ENCODE assay signal across 27 cellular contexts in the genomic region with DNA sequence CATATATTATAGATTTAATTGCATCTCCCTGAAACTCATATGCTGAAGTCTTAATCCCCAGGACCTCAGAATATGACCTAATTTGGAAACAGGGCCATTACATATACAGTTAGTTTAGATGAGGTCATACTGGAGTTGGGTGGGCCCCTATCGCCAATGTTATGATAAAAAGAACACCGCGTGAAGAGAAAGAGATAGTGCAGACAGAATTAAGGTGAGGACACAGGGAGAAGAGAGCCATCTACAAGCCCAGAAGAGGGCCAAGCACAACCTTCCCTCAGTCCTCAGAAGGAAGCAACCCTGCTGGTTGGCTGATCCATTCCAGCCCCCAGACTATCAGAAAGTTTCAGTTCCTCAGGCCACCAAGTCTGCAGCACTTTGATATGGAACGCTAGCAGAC.
"Had no signal": no experiment of that assay in that cellular context is flagged by ENCODE, and none has a peak within 500 bp of the region (broad histone marks: within the 10 kb centered on the region; RNA-seq: fewer than 3 reads in every experiment).

No MANE protein-coding gene starts in this region.

- H3K4me3 ChIP-seq: body of pancreas, breast epithelium, SJCRH30, SK-N-MC had no signal

- H3K9me3 ChIP-seq: body of pancreas, breast epithelium, SJCRH30 had no signal

- H3K36me3 ChIP-seq: breast epithelium, SJCRH30 had no signal

- FAIRE-seq: astrocyte had no signal

- DNase-seq: activated B cell treated with CpG ODN at 0.5 μM for 24 hours; activated CD4-positive, alpha-beta T cell treated with anti-CD3 and anti-CD28 coated beads for 48 hours; activated CD4-positive, alpha-beta T cell treated with anti-CD3 and anti-CD28 coated beads, Interleukin-2, amount 50 U/mL, for 4 hours; activated CD4-positive, CD25-positive, alpha-beta regulatory T cell treated with anti-CD3 and anti-CD28 coated beads, Interleukin-2, amount 50 U/mL, for 72 hours; activated CD8-positive, alpha-beta T cell treated with anti-CD3 and anti-CD28 coated beads for 36 hours; activated effector memory CD4-positive, alpha-beta T cell treated with anti-CD3 and anti-CD28 coated beads, Interleukin-2, amount 50 U/mL, for 16 hours; activated naive CD4-positive, alpha-beta T cell treated with Interleukin-2 at 50 U/mL for 16 hours; activated naive CD8-positive, alpha-beta T cell treated with anti-CD3 and anti-CD28 coated beads, Interleukin-2, amount 10 ng/mL, durations not matched to agents 7 days and 5 days; activated T-cell treated with anti-CD3 and anti-CD28 coated beads, Interleukin-2, amount 50 U/mL, for 1 hour; activated T-cell treated with anti-CD3 and anti-CD28 coated beads, Interleukin-2, amount 50 U/mL, for 72 hours; body of pancreas; NCI-H1092; NCI-H1436 treated with DMSO at 0.1 percent for 48 hours; NCI-H1694 treated with DMSO at 0.1 percent for 48 hours; NCI-H2029; NCI-H510A; NCI-H526; NCI-H748 treated with DMSO at 0.1 percent for 48 hours; NK-92 treated with Interleukin-12 subunit alpha and Interleukin-12 subunit beta, amount 100 ng/mL, for 24 hours; OCI-M1; Right ventricle myocardium superior; SJCRH30 had no signal

- H3K27me3 ChIP-seq: body of pancreas, breast epithelium, SJCRH30 had no signal

- H3K27ac ChIP-seq: body of pancreas, breast epithelium, SJCRH30, SK-N-MC, VCaP had no signal

- H3K4me1 ChIP-seq: body of pancreas, breast epithelium, SJCRH30 had no signal

- ATAC-seq: activated CD8-positive, alpha-beta T cell treated with anti-CD3 and anti-CD28 coated beads for 36 hours; activated T-cell treated with anti-CD3 and anti-CD28 coated beads, Interleukin-2, amount 50 U/mL, for 72 hours; activated T-helper 17 cell treated with anti-CD3 and anti-CD28 coated beads, Interleukin-2, amount 50 U/mL, for 72 hours; body of pancreas had no signal
